10 cellular contexts compared by ENCODE assay signal in genomic region chr4:152278505-152279301, GRCh38.
A peak's percentile ranks its signal among the peaks of the same experiment; 100 is the strongest.
DNase-seq lines count a peak whose midpoint lies in the region; ATAC-seq, FAIRE-seq and TF ChIP-seq lines count a peak whose summit lies in the region.
"Had no signal": no experiment of that assay in that cellular context is flagged by ENCODE, and none has a peak within 500 bp of the region (broad histone marks: within the 10 kb centered on the region; RNA-seq: fewer than 3 reads in every experiment).

No MANE protein-coding gene starts in this region.

- H3K4me3 Mint-ChIP-seq in activated CD4-positive, alpha-beta T cell treated with anti-CD3 and anti-CD28 coated beads, Interleukin-2, amount 10 ng/mL, durations not matched to agents 24 days and 14 days = no peak overlapping the region
- H3K4me3 Mint-ChIP-seq: activated B cell treated with CpG ODN at 0.5 μM for 24 hours had no signal

- in situ Hi-C loops in HepG2 (cut with HindIII; ENCODE audit: extremely low pct_ligation_motif_present, low pct_unique_long_range_greater_than_20kb) = no loop called here

- no peak overlapping the region for H2AFZ ChIP-seq in HepG2 (ENCODE audit: low read length)

- CTCF ChIA-PET in HepG2 (lab: Yijun Ruan, JAX; ENCODE audit: low intra/inter-chr PET ratio, low total read pairs) = no interaction called here

- intact Hi-C loops in activated CD4-positive, alpha-beta T cell treated with anti-CD3 and anti-CD28 coated beads, Interleukin-2, amount 10 ng/mL, durations not matched to agents 24 days and 14 days (cut with micrococcal nuclease) = no loop called here
- intact Hi-C loops in dorsolateral prefrontal cortex (cut with DNase I) = no loop called here
- intact Hi-C loops in HepG2 (cut with micrococcal nuclease; ENCODE audit: unreplicated experiment) = no loop called here

- ATAC-seq in HG03354 (IDR thresholded peaks at IDR 0.05; ENCODE audit: poor library complexity, severe bottlenecking, unreplicated experiment) = peak; percentile 88
- ATAC-seq in HepG2 = no peak

- no TSS peak for BruUV-seq in HepG2 (replicated peaks; lab: Mats Ljungman, UMichigan)

- no peaks in the 10 kb centered on the region for H3K27me3 Mint-ChIP-seq in activated CD4-positive, alpha-beta T cell treated with anti-CD3 and anti-CD28 coated beads, Interleukin-2, amount 10 ng/mL, durations not matched to agents 24 days and 14 days

- no peak overlapping the region for H3K4me2 ChIP-seq in HepG2 (ENCODE audit: low read depth, low read length)

- H3K9me3 Mint-ChIP-seq in activated CD4-positive, alpha-beta T cell treated with anti-CD3 and anti-CD28 coated beads, Interleukin-2, amount 10 ng/mL, durations not matched to agents 24 days and 14 days = peaks cover 3% of the 10 kb centered on the region
- H3K9me3 Mint-ChIP-seq: activated B cell treated with CpG ODN at 0.5 μM for 24 hours had no signal

- no peak for TF ChIP-seq RAD21 in HepG2 (CRISPR knock-in tag; IDR thresholded peaks at IDR 0.05)

- no peak for TF ChIP-seq POLR2A in HepG2 (IDR thresholded peaks at IDR 0.05; ENCODE audit: insufficient read depth in 1 of 2, low read depth in 2 of 2, low read length in 2 of 2)

- TF ChIP-seq CTCF in dorsolateral prefrontal cortex (IDR thresholded peaks at IDR 0.05 in 54 of 56, conservative IDR thresholded peaks at IDR 0.05 in 2 of 56; ENCODE audit: low read depth in 1 of 56, partially characterized antibody in 56 of 56) = no peak
- no peak for TF ChIP-seq CTCF in HepG2 (CRISPR knock-in tag; IDR thresholded peaks at IDR 0.05)

- no peaks in the 10 kb centered on the region for H3K36me3 ChIP-seq in HepG2 (replicated peaks in 1 of 2; ENCODE audit: control insufficient read depth in 1 of 2, insufficient read depth in 2 of 2, low read length in 2 of 2)

- peak overlapping the region; percentile 8 for H3K27ac Mint-ChIP-seq in activated CD4-positive, alpha-beta T cell treated with anti-CD3 and anti-CD28 coated beads, Interleukin-2, amount 10 ng/mL, durations not matched to agents 24 days and 14 days
- H3K27ac Mint-ChIP-seq: activated B cell treated with CpG ODN at 0.5 μM for 24 hours had no signal

- no peak for DNase-seq in activated CD4-positive, alpha-beta T cell treated with anti-CD3 and anti-CD28 coated beads, Interleukin-2, amount 10 ng/mL, durations not matched to agents 24 days and 14 days
- no peak for DNase-seq in activated CD4-positive, alpha-beta T cell treated with anti-CD3 and anti-CD28 coated beads, Interleukin-2, amount 50 U/mL, for 4 hours
- DNase-seq in dorsolateral prefrontal cortex = peak in 8 of 10 donors; percentile 6 to 77 (median 56)
- DNase-seq in ureter (ENCODE audit: low spot score) = peak; percentile 90
- no peak for DNase-seq in HepG2 (ENCODE audit: low spot score)
- DNase-seq in CD1c-positive myeloid dendritic cell (ENCODE audit: extremely low spot score) = no peak
- DNase-seq in activated naive CD4-positive, alpha-beta T cell treated with Interleukin-2 at 50 U/mL for 16 hours = no peak
- DNase-seq: activated B cell treated with CpG ODN at 0.5 μM for 24 hours had no signal

- H3K4me1 ChIP-seq in HepG2 (ENCODE audit: insufficient read depth, low read length) = no peaks in the 10 kb centered on the region

- peaks cover 18% of the 10 kb centered on the region for H3K4me1 Mint-ChIP-seq in activated CD4-positive, alpha-beta T cell treated with anti-CD3 and anti-CD28 coated beads, Interleukin-2, amount 10 ng/mL, durations not matched to agents 24 days and 14 days
- H3K4me1 Mint-ChIP-seq: activated B cell treated with CpG ODN at 0.5 μM for 24 hours had no signal

- POLR2A ChIA-PET in HepG2 (lab: Yijun Ruan, JAX) = no interaction called here

- no peak for TF ChIP-seq EP300 in HepG2 (IDR thresholded peaks at IDR 0.05; ENCODE audit: low read depth in 2 of 2, low read length in 2 of 2)
- TF ChIP-seq EP300 in HepG2 (CRISPR knock-in tag; IDR thresholded peaks at IDR 0.05; ENCODE audit: borderline replicate concordance) = no peak

- WGBS in HepG2 (ENCODE audit: low lambda C conversion rate) = 60% methylated on average over 8 of the region's 9 CpGs

- H4K20me1 ChIP-seq in HepG2 (ENCODE audit: insufficient read depth, low read length) = no peaks in the 10 kb centered on the region

- H3K27me3 ChIP-seq in dorsolateral prefrontal cortex (no peaks in the 10 kb centered on the region), HepG2 (ENCODE audit: control insufficient read depth in 1 of 2, insufficient read depth in 2 of 2, low read length in 2 of 2) (peaks cover 0 to 14% of the 10 kb centered on the region in 2 experiments; a peak in 4 of 5 replicates)

- H3K9me3 ChIP-seq in HepG2 (ENCODE audit: low read length) = no peaks in the 10 kb centered on the region

- H3K36me3 Mint-ChIP-seq in activated CD4-positive, alpha-beta T cell treated with anti-CD3 and anti-CD28 coated beads, Interleukin-2, amount 10 ng/mL, durations not matched to agents 24 days and 14 days (ENCODE audit: low read depth) = no peaks in the 10 kb centered on the region

- no peak overlapping the region for H3K9ac ChIP-seq in HepG2 (ENCODE audit: insufficient read depth, low read depth, low read length)

- H3K79me2 ChIP-seq in HepG2 (ENCODE audit: insufficient read depth, low read length) = no peaks in the 10 kb centered on the region

- FAIRE-seq in HepG2 (lab: Jason Lieb, UNC) = no peak
- FAIRE-seq: endothelial cell of umbilical vein had no signal

- H3K4me3 ChIP-seq in dorsolateral prefrontal cortex (no peak overlapping the region), HepG2 (replicated peaks in 1 of 3; ENCODE audit: insufficient read depth in 1 of 3, low read depth in 2 of 3, low read length in 3 of 3) (no peak overlapping the region)

- H3K27ac ChIP-seq in dorsolateral prefrontal cortex = peak overlapping the region in 22 of 59 donors; percentile 1 to 68 (median 28)
- H3K27ac ChIP-seq in HepG2 (ENCODE audit: extremely low read length, insufficient read depth, low read length) = no peak overlapping the region

TF ChIP-seq in HepG2, 621 proteins besides CTCF, POLR2A, EP300 and RAD21:
- no peak for TF ChIP-seq AGO2 (optimal IDR thresholded peaks at IDR 0.05; ENCODE audit: low read depth, low read length)
- TF ChIP-seq MTA1 (CRISPR knock-in tag; IDR thresholded peaks at IDR 0.05; ENCODE audit: borderline replicate concordance) = no peak
- no peak for TF ChIP-seq ZNF430 (CRISPR knock-in tag; IDR thresholded peaks at IDR 0.05)
- TF ChIP-seq PLRG1 (conservative IDR thresholded peaks at IDR 0.05) = no peak
- TF ChIP-seq ZFP91 (CRISPR knock-in tag; IDR thresholded peaks at IDR 0.05; ENCODE audit: borderline replicate concordance) = no peak
- TF ChIP-seq ZNF205 (CRISPR knock-in tag; IDR thresholded peaks at IDR 0.05) = no peak

Comparison
In these comparisons a context has a peak if more than half of its experiments do, and no peak if none do; other contexts are left out.
1. DNase-seq: peak in dorsolateral prefrontal cortex (8 of 10) and ureter (single experiment); none in activated CD4-positive, alpha-beta T cell treated with anti-CD3 and anti-CD28 coated beads, Interleukin-2, amount 10 ng/mL, durations not matched to agents 24 days and 14 days (single experiment), activated CD4-positive, alpha-beta T cell treated with anti-CD3 and anti-CD28 coated beads, Interleukin-2, amount 50 U/mL, for 4 hours (0 of 2), HepG2 (single experiment), CD1c-positive myeloid dendritic cell (single experiment) and activated naive CD4-positive, alpha-beta T cell treated with Interleukin-2 at 50 U/mL for 16 hours (single experiment).